In the genomic region with DNA sequence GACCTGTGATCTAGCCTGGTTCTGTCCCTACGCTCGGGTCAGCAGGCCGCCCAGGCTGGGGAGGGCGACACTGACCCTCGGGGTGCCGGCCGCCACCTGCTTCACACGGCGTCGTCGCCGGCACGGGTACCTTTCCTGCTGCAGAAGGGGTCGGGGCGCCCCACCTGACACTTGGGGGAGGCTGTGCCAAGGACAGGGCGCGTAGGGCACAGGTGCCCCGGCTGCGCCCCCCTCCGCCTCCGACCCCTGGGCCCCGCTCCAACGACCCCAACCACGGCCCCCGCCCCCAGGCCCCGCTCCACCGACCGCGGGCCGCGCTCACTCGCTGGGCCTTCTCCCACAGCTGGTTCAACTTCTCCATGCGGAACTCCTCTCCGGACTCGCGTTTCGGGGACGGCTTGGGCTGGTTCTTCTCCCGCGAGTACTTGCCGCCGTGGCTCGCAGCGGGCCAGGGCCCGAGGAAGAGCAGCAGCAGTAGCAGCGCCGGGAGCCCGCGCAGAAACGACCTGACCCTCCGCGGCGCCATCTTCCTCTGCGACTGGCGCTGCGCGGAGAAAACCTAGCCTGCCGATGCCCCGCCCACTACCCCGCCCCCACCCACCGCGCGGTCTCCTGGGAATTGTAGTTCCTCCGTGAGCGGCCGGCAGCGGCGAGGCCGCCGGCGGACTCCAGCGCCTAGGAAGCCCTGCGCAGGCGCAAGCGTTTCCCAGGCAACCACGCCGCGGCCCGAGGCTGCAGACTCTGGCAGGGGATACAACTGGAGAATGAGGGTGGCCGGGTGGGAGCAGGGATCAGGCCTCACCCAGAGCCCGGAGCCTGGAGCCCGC, we compare ENCODE assay signal across 8 cellular contexts. TPM values are rescaled to one million over a fixed set of nuclear protein-coding genes. Genes with fewer than 3 reads are reported as not detected.
A peak's percentile ranks its signal among the peaks of the same experiment; 100 is the strongest.
DNase-seq lines count a peak whose midpoint lies in the region; ATAC-seq and TF ChIP-seq lines count a peak whose summit lies in the region.

TSS of gene LRPAP1 (minus strand) at position 536 of the 827 bp plus-strand sequence. CDS start at position 526, 10 bp downstream.

- peaks cover 35% of the 10 kb centered on the region for H3K4me1 ChIP-seq in CD8-positive, alpha-beta T cell (ENCODE audit: insufficient read depth, low read length)
- peaks cover 2% of the 10 kb centered on the region for H3K4me1 ChIP-seq in endodermal cell (ENCODE audit: control insufficient read depth, insufficient read depth, low read length)

- peak within 1 kb of the TSS; percentile 75 for H3K9ac ChIP-seq in endodermal cell (ENCODE audit: extremely low read depth, low read length, poor library complexity, severe bottlenecking)

- no peaks in the 10 kb centered on the region for H3K27me3 Mint-ChIP-seq in CD8-positive, alpha-beta T cell (ENCODE audit: low read depth)
- peaks cover 8% of the 10 kb centered on the region for H3K27me3 Mint-ChIP-seq in activated CD8-positive, alpha-beta memory T cell treated with anti-CD3 and anti-CD28 coated beads, Interleukin-2, amount 10 ng/mL, durations not matched to agents 7 days and 5 days
- peaks cover 35% of the 10 kb centered on the region for H3K27me3 Mint-ChIP-seq in endodermal cell (ENCODE audit: insufficient read depth)

- H3K9me3 ChIP-seq in CD8-positive, alpha-beta T cell (ENCODE audit: low read length) = no peaks in the 10 kb centered on the region
- no peaks in the 10 kb centered on the region for H3K9me3 ChIP-seq in endodermal cell (ENCODE audit: control insufficient read depth, low read length)

- H3K27me3 ChIP-seq in CD8-positive, alpha-beta T cell (ENCODE audit: insufficient read depth, low read length) = no peaks in the 10 kb centered on the region
- peaks cover 15% of the 10 kb centered on the region for H3K27me3 ChIP-seq in endodermal cell (ENCODE audit: control insufficient read depth, insufficient read depth, low read length, poor library complexity, severe bottlenecking)

- no peak for TF ChIP-seq CTCF in CD8-positive, alpha-beta T cell (IDR thresholded peaks at IDR 0.05)
- no peak for TF ChIP-seq CTCF in endodermal cell (conservative IDR thresholded peaks at IDR 0.05)

- peaks cover 39% of the 10 kb centered on the region for H3K4me1 Mint-ChIP-seq in CD8-positive, alpha-beta T cell (ENCODE audit: low read depth)
- peaks cover 27% of the 10 kb centered on the region for H3K4me1 Mint-ChIP-seq in activated CD8-positive, alpha-beta memory T cell treated with anti-CD3 and anti-CD28 coated beads, Interleukin-2, amount 10 ng/mL, durations not matched to agents 7 days and 5 days
- peaks cover 19% of the 10 kb centered on the region for H3K4me1 Mint-ChIP-seq in endodermal cell

- peaks cover 28% of the 10 kb centered on the region for H3K36me3 Mint-ChIP-seq in CD8-positive, alpha-beta T cell
- no peaks in the 10 kb centered on the region for H3K36me3 Mint-ChIP-seq in activated CD8-positive, alpha-beta memory T cell treated with anti-CD3 and anti-CD28 coated beads, Interleukin-2, amount 10 ng/mL, durations not matched to agents 7 days and 5 days
- H3K36me3 Mint-ChIP-seq in endodermal cell (ENCODE audit: low read depth) = peaks cover 19% of the 10 kb centered on the region

- H3K9me3 Mint-ChIP-seq in CD8-positive, alpha-beta T cell = peaks cover 3% of the 10 kb centered on the region
- H3K9me3 Mint-ChIP-seq in activated CD8-positive, alpha-beta memory T cell treated with anti-CD3 and anti-CD28 coated beads, Interleukin-2, amount 10 ng/mL, durations not matched to agents 7 days and 5 days (ENCODE audit: low read depth) = no peaks in the 10 kb centered on the region
- peaks cover 8% of the 10 kb centered on the region for H3K9me3 Mint-ChIP-seq in endodermal cell

- CTCF ChIA-PET in CD8-positive, alpha-beta T cell (lab: Charles Lee) = no interaction called here
- CTCF ChIA-PET in activated CD8-positive, alpha-beta memory T cell treated with anti-CD3 and anti-CD28 coated beads, Interleukin-2, amount 10 ng/mL, durations not matched to agents 7 days and 5 days (lab: Charles Lee) = no interaction called here

- ATAC-seq in CD8-positive, alpha-beta T cell = peak; percentile 94
- ATAC-seq in GM19467 (IDR thresholded peaks at IDR 0.05; ENCODE audit: unreplicated experiment) = peak; percentile 72
- peak; percentile 89 for ATAC-seq in activated CD8-positive, alpha-beta memory T cell treated with anti-CD3 and anti-CD28 coated beads, Interleukin-2, amount 10 ng/mL, durations not matched to agents 7 days and 5 days

- 0% methylated on average over 14 to 82 of the region's 82 CpGs for WGBS in endodermal cell (ENCODE audit: insufficient coverage in 1 of 2, insufficient read length in 1 of 2), 2 experiments

- peak within 1 kb of the TSS; percentile 96 for H3K27ac Mint-ChIP-seq in CD8-positive, alpha-beta T cell
- H3K27ac Mint-ChIP-seq in activated CD8-positive, alpha-beta memory T cell treated with anti-CD3 and anti-CD28 coated beads, Interleukin-2, amount 10 ng/mL, durations not matched to agents 7 days and 5 days = peak within 1 kb of the TSS; percentile 93
- peak within 1 kb of the TSS; percentile 98 for H3K27ac Mint-ChIP-seq in endodermal cell

- H3K4me3 ChIP-seq in CD8-positive, alpha-beta T cell (ENCODE audit: low read depth, low read length) = peak within 1 kb of the TSS; percentile 93
- peak within 1 kb of the TSS; percentile 93 for H3K4me3 ChIP-seq in endodermal cell (ENCODE audit: low read length)

- intact Hi-C loops in CD8-positive, alpha-beta T cell (cut with DNase I, micrococcal nuclease) = loop anchor here in 1 of 2 experiments (1.0 to 5.0 kb wide), 5 partner anchors 240 to 760 kb away; partner anchors contain the start of genes HTT, HTT-AS, LYAR and RGS12

- POLR2A ChIA-PET in CD8-positive, alpha-beta T cell (lab: Charles Lee) = no interaction called here

- H3K27ac ChIP-seq in CD8-positive, alpha-beta T cell (ENCODE audit: low read depth, low read length) = peak within 1 kb of the TSS; percentile 76
- peak within 1 kb of the TSS; percentile 49 for H3K27ac ChIP-seq in endodermal cell (ENCODE audit: low read depth, low read length)

- peak within 1 kb of the TSS; percentile 98 for H3K4me3 Mint-ChIP-seq in CD8-positive, alpha-beta T cell
- peak within 1 kb of the TSS; percentile 98 for H3K4me3 Mint-ChIP-seq in activated CD8-positive, alpha-beta memory T cell treated with anti-CD3 and anti-CD28 coated beads, Interleukin-2, amount 10 ng/mL, durations not matched to agents 7 days and 5 days
- H3K4me3 Mint-ChIP-seq in endodermal cell = peak within 1 kb of the TSS; percentile 95

- H3K36me3 ChIP-seq in CD8-positive, alpha-beta T cell (ENCODE audit: insufficient read depth, low read length) = peaks cover 4% of the 10 kb centered on the region
- peaks cover 14% of the 10 kb centered on the region for H3K36me3 ChIP-seq in endodermal cell (ENCODE audit: control insufficient read depth, insufficient read depth, low read length)

- peak; percentile 63 to 92 (median 83) for DNase-seq in CD8-positive, alpha-beta T cell
- DNase-seq in HT-29 (ENCODE audit: low spot score) (peak; percentile 82), NOMO-1 treated with DMSO at 0.1 percent for 48 hours (lab: John Stamatoyannopoulos, UW; ENCODE audit: unreplicated experiment) (peak; percentile 78), endodermal cell (peak; percentile 98), mesenteric fat pad (ENCODE audit: low spot score) (peak; percentile 97)
- DNase-seq in activated CD8-positive, alpha-beta memory T cell treated with anti-CD3 and anti-CD28 coated beads, Interleukin-2, amount 10 ng/mL, durations not matched to agents 7 days and 5 days = peak; percentile 90
- peak; percentile 85 for DNase-seq in stimulated activated CD8-positive, alpha-beta memory T cell treated with anti-CD3 and anti-CD28 coated beads, Interleukin-15, amount 100 ng/mL, for 24 hours (ENCODE audit: low read depth)

RNA-seq across cellular contexts. Expression of gene LRPAP1, which starts in this region (rescaled TPM):
- total RNA-seq in CD8-positive, alpha-beta T cell = 10 to 100 TPM; 94.6 to 97.4 TPM
- 156 and 190 TPM in 2 replicates for total RNA-seq in HT-29 (2014; rRNA removed; shearing (Covaris generic))
- 10 to 100 TPM; 77.2 to 87.6 TPM for total RNA-seq in activated CD8-positive, alpha-beta memory T cell treated with anti-CD3 and anti-CD28 coated beads, Interleukin-2, amount 10 ng/mL, durations not matched to agents 7 days and 5 days
- total RNA-seq in endodermal cell = 100 to 1,000 TPM; 111 to 129 TPM
- 89.0 TPM for polyA plus RNA-seq in endodermal cell (2013, experiment 1 of 2)
- polyA plus RNA-seq in endodermal cell (2013, experiment 2 of 2) = 75.9 TPM
- total RNA-seq in mesenteric fat pad = 116 TPM

Comparison
In these comparisons a context has a peak if more than half of its experiments do, and no peak if none do; other contexts are left out.
1. Peak in every context shown above with its lines: DNase-seq, ATAC-seq, H3K4me3 ChIP-seq and H3K27ac ChIP-seq.